1 cellular context compared by ENCODE assay signal in the genomic region with DNA sequence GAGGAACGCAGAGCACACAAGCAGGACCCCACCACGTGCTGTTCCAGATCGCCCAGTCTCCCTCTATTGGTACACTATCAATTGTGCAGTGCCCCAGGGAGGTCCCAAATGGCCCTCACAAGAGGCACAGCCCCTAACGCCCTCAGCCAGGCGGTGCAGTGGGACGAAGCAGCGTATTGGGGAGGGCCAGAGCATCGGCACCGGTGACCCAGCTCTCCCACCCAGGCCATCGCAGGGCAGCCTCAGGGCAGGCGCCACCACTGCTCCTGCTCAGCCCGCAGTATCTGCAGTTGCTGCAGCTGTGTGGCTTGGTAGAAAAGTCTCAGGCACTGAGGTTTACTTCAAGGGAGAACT.
TF ChIP-seq lines count a peak whose summit lies in the region.

No MANE protein-coding gene starts in this region.

TF ChIP-seq in WTC11, 78 proteins besides CTCF, POLR2A, EP300 and RAD21 (continued from another document):
- no peak for TF ChIP-seq GRHL2 (CRISPR knock-in tag; IDR thresholded peaks at IDR 0.05; ENCODE audit: insufficient replicate concordance, severe bottlenecking)
- no peak for TF ChIP-seq SMAD4 (CRISPR knock-in tag; IDR thresholded peaks at IDR 0.05)
- TF ChIP-seq ESRRA (CRISPR knock-in tag; IDR thresholded peaks at IDR 0.05; ENCODE audit: borderline replicate concordance) = no peak
- no peak for TF ChIP-seq IRF2 (CRISPR knock-in tag; IDR thresholded peaks at IDR 0.05; ENCODE audit: borderline replicate concordance, low read depth)
- TF ChIP-seq ZNF138 (CRISPR knock-in tag; conservative IDR thresholded peaks at IDR 0.05) = no peak
- TF ChIP-seq SOX15 (CRISPR knock-in tag; IDR thresholded peaks at IDR 0.05) = no peak
